Comparison of ENCODE assay signal across 1 cellular context in the genomic region with DNA sequence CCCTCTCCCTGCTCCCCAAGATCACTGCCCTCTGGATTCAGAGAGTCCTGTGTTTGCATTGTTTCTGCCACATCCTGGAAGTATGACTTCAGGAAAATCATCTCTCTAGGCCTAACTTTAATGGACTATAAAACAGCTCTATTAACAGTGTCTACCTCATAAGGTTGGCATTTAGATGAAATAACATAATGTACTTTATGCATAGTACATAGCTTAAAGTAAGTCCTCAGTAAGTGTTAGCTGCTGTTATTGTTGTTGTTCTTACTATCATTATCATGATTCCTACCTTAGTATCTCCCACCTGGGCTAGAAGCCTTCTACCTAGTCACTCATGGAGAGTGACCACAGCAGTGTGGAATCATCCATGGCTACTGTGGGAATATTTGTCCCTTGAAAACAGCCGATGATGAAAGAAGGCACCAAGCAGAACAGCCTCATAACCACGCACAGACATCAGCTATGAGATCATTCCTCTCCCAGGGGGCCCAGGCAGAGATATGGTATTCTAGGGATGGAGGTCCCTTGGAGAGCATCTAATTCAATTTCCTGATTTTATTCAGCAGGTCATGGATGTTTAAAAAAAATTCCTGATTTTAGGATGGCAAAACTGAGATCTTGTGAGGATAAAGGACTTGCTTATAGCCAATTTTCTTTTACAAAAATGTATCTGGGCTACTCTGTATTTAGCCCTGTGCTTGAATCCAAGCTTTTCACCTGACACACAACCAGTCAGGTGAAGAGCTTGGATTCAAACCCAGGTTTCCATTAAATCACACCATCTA.
TF ChIP-seq lines count a peak whose summit lies in the region.

No MANE protein-coding gene starts in this region.

TF ChIP-seq in IMR-90, 13 proteins besides CTCF, POLR2A, EP300 and RAD21 (continued from another document):
- TF ChIP-seq, protein P1, sequence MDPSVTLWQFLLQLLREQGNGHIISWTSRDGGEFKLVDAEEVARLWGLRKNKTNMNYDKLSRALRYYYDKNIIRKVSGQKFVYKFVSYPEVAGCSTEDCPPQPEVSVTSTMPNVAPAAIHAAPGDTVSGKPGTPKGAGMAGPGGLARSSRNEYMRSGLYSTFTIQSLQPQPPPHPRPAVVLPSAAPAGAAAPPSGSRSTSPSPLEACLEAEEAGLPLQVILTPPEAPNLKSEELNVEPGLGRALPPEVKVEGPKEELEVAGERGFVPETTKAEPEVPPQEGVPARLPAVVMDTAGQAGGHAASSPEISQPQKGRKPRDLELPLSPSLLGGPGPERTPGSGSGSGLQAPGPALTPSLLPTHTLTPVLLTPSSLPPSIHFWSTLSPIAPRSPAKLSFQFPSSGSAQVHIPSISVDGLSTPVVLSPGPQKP (IDR thresholded peaks at IDR 0.05; ENCODE audit: borderline replicate concordance, low read depth, low read length) = no peak
- TF ChIP-seq BHLHE40 (IDR thresholded peaks at IDR 0.05; ENCODE audit: low read depth, low read length) (no peak), SMC3 (IDR thresholded peaks at IDR 0.05; ENCODE audit: low read depth, low read length) (no peak), FOS (IDR thresholded peaks at IDR 0.05; ENCODE audit: low read depth, low read length) (no peak), MXI1 (IDR thresholded peaks at IDR 0.05; ENCODE audit: borderline replicate concordance, low read depth, low read length) (no peak), CHD1 (IDR thresholded peaks at IDR 0.05; ENCODE audit: low read depth, low read length) (no peak)
